ENCODE assay signal across 29 cellular contexts in the genomic region with DNA sequence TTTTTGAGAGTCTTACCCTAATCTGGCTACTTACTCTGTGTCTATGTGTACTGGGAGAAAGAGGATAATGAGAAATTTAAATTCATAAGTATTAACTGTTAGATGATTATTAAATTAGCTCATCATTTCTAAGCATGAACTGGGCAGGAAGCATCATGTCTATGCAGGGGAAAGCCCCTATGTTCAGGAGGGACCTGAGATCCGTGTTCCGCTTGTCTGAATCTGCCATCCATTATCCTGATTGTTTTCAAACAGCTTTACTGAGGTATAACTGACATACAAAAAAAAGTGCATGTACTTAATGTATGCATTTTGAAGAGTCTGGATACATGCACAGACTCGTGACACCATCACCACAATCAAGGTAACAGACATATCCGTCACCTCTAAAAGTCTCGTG.
"Had no signal": no experiment of that assay in that cellular context is flagged by ENCODE, and none has a peak within 500 bp of the region (broad histone marks: within the 10 kb centered on the region; RNA-seq: fewer than 3 reads in every experiment).

No MANE protein-coding gene starts in this region.

- H3K4me1 ChIP-seq: prostate gland had no signal

- H3K27ac ChIP-seq: coronary artery, gastrocnemius medialis, hepatocyte, left lung, prostate gland, right atrium auricular region, suprapubic skin, transverse colon, upper lobe of right lung, uterus had no signal

- H3K36me3 ChIP-seq: gastrocnemius medialis, left lung, prostate gland, right atrium auricular region, suprapubic skin, transverse colon, upper lobe of right lung, uterus had no signal

- H3K36me3 Mint-ChIP-seq: mesothelial cell of epicardium; natural killer cell treated with Interleukin-12 subunit alpha and Interleukin-12 subunit beta and Interleukin-15 and Interleukin-18, amount 100 ng/mL, for 72 hours had no signal

- H3K4me3 ChIP-seq: coronary artery, gastrocnemius medialis, hepatocyte, left lung, mucosa of descending colon, prostate gland, right atrium auricular region, smooth muscle cell, suprapubic skin, transverse colon, upper lobe of right lung, uterus had no signal

- H3K4me3 Mint-ChIP-seq: effector memory CD8-positive, alpha-beta T cell; mesothelial cell of epicardium; natural killer cell treated with Interleukin-12 subunit alpha and Interleukin-12 subunit beta and Interleukin-15 and Interleukin-18, amount 100 ng/mL, for 72 hours; stimulated activated naive CD8-positive, alpha-beta T cell treated with anti-CD3 and anti-CD28 coated beads, Interleukin-15, amount 100 ng/mL, for 72 hours had no signal

- H2AFZ ChIP-seq: hepatocyte had no signal

- H3K4me1 Mint-ChIP-seq: mesothelial cell of epicardium had no signal

- ATAC-seq: effector memory CD8-positive, alpha-beta T cell; gastrocnemius medialis; left cardiac atrium; left lung; mucosa of descending colon; natural killer cell treated with Interleukin-12 subunit alpha and Interleukin-12 subunit beta and Interleukin-15 and Interleukin-18, amount 100 ng/mL, for 72 hours; sciatic nerve; stimulated activated naive CD8-positive, alpha-beta T cell treated with anti-CD3 and anti-CD28 coated beads, Interleukin-15, amount 100 ng/mL, for 72 hours; upper lobe of right lung had no signal

- H3K4me2 ChIP-seq: hepatocyte, smooth muscle cell had no signal

- H3K27me3 ChIP-seq: gastrocnemius medialis, hepatocyte, left lung, right atrium auricular region, suprapubic skin, transverse colon, upper lobe of right lung, uterus had no signal

- H3K27ac Mint-ChIP-seq: mesothelial cell of epicardium; natural killer cell treated with Interleukin-12 subunit alpha and Interleukin-12 subunit beta and Interleukin-15 and Interleukin-18, amount 100 ng/mL, for 72 hours; stimulated activated naive CD8-positive, alpha-beta T cell treated with anti-CD3 and anti-CD28 coated beads, Interleukin-15, amount 100 ng/mL, for 72 hours had no signal

- DNase-seq: dermis blood vessel endothelial cell; effector memory CD8-positive, alpha-beta T cell; erythroblast; gastrocnemius medialis; head of caudate nucleus; left cardiac atrium; left lung; mesenchymal stem cell; mucosa of descending colon; naive B cell; nucleus accumbens; stimulated activated CD4-positive, alpha-beta T cell treated with anti-CD3 and anti-CD28 coated beads, Interleukin-12 subunit alpha, Interleukin-12 subunit beta, amount 100 ng/mL, for 4 hours; stimulated activated CD4-positive, alpha-beta T cell treated with anti-CD3 and anti-CD28 coated beads, Interleukin-1b, Interleukin-23, amount 100 ng/mL, for 48 hours; stimulated activated CD4-positive, alpha-beta T cell treated with anti-CD3 and anti-CD28 coated beads, Interleukin-4, amount 100 ng/mL, for 1 hour; stimulated activated CD8-positive, alpha-beta memory T cell treated with anti-CD3 and anti-CD28 coated beads, Interleukin-4, amount 100 ng/mL, for 48 hours; stimulated activated naive CD4-positive, alpha-beta T cell; stimulated activated naive CD8-positive, alpha-beta T cell treated with anti-CD3 and anti-CD28 coated beads, Interleukin-15, amount 100 ng/mL, for 72 hours; transverse colon; upper lobe of right lung; uterus had no signal

- H3K9me3 Mint-ChIP-seq: effector memory CD8-positive, alpha-beta T cell; mesothelial cell of epicardium; naive B cell; natural killer cell treated with Interleukin-12 subunit alpha and Interleukin-12 subunit beta and Interleukin-15 and Interleukin-18, amount 100 ng/mL, for 72 hours; stimulated activated naive CD8-positive, alpha-beta T cell treated with anti-CD3 and anti-CD28 coated beads, Interleukin-15, amount 100 ng/mL, for 72 hours had no signal

- H3K27me3 Mint-ChIP-seq: effector memory CD8-positive, alpha-beta T cell; naive B cell; natural killer cell treated with Interleukin-12 subunit alpha and Interleukin-12 subunit beta and Interleukin-15 and Interleukin-18, amount 100 ng/mL, for 72 hours; stimulated activated naive CD8-positive, alpha-beta T cell treated with anti-CD3 and anti-CD28 coated beads, Interleukin-15, amount 100 ng/mL, for 72 hours had no signal

- H3K79me2 ChIP-seq: hepatocyte had no signal

- H3K9me3 ChIP-seq: gastrocnemius medialis, left lung, mucosa of descending colon, prostate gland, right atrium auricular region, suprapubic skin, transverse colon, upper lobe of right lung, uterus had no signal
